In the genomic region with DNA sequence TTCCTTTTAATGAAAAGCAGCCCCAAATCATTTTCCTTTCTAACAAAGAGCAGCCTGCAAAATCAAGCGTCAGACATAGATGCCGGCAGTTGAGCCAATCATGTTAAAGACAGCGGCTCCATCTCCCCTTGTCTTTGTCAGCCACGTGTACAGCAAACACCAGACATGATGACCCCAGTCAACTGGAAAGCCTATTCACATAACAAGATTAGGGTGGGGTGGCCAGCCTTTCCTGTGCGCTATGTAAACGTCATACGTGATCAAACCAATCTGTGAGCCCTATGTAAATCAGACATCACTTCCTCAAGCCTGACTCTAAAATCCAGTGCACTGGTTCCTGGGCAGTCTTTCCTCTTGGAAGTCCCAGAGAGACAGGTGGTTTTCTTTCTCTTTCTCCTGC, we compare ENCODE assay signal across 24 cellular contexts.
"Had no signal": no experiment of that assay in that cellular context is flagged by ENCODE, and none has a peak within 500 bp of the region (broad histone marks: within the 10 kb centered on the region; RNA-seq: fewer than 3 reads in every experiment).

No MANE protein-coding gene starts in this region.

- H3K27ac ChIP-seq: esophagus muscularis mucosa, foreskin keratinocyte, gastroesophageal sphincter, heart left ventricle, hepatocyte, left lung, psoas muscle, sigmoid colon, stomach, thyroid gland, vagina had no signal

- H3K27me3 ChIP-seq: hepatocyte, thyroid gland, vagina had no signal

- H3K36me3 ChIP-seq: esophagus muscularis mucosa, gastroesophageal sphincter, heart left ventricle, left lung, sigmoid colon, stomach, thyroid gland, vagina had no signal

- ATAC-seq: foreskin keratinocyte; gastroesophageal sphincter; heart left ventricle; left cardiac atrium; left lung; naive thymus-derived CD4-positive, alpha-beta T cell; psoas muscle; right cardiac atrium; stimulated activated effector memory CD8-positive, alpha-beta T cell treated with anti-CD3 and anti-CD28 coated beads, Interleukin-12 subunit alpha, Interleukin-12 subunit beta, amount 100 ng/mL, for 72 hours had no signal

- DNase-seq: dermis blood vessel endothelial cell; effector memory CD4-positive, alpha-beta T cell; foreskin keratinocyte; heart left ventricle; left cardiac atrium; left lung; mesenchymal stem cell; midbrain; naive thymus-derived CD4-positive, alpha-beta T cell; nucleus accumbens; psoas muscle; right cardiac atrium; sigmoid colon; stimulated activated CD4-positive, alpha-beta T cell treated with anti-CD3 and anti-CD28 coated beads, Interleukin-2, amount 100 ng/mL, for 24 hours; stimulated activated CD4-positive, alpha-beta T cell treated with anti-CD3 and anti-CD28 coated beads, Interleukin-4, amount 100 ng/mL, for 24 hours; stimulated activated naive CD4-positive, alpha-beta T cell treated with Interleukin-2 at 50 U/mL for 16 hours; stomach; thyroid gland; trophoblast cell had no signal

- H3K4me1 ChIP-seq: esophagus muscularis mucosa, foreskin keratinocyte, gastroesophageal sphincter, heart left ventricle, left lung, psoas muscle, sigmoid colon, stomach, thyroid gland, vagina had no signal

- H3K4me2 ChIP-seq: hepatocyte had no signal

- H3K4me3 ChIP-seq: esophagus muscularis mucosa, gastroesophageal sphincter, heart left ventricle, hepatocyte, left lung, psoas muscle, sigmoid colon, stomach, thyroid gland, vagina had no signal

- H3K79me2 ChIP-seq: hepatocyte had no signal
